17 cellular contexts compared by ENCODE assay signal in the genomic region with DNA sequence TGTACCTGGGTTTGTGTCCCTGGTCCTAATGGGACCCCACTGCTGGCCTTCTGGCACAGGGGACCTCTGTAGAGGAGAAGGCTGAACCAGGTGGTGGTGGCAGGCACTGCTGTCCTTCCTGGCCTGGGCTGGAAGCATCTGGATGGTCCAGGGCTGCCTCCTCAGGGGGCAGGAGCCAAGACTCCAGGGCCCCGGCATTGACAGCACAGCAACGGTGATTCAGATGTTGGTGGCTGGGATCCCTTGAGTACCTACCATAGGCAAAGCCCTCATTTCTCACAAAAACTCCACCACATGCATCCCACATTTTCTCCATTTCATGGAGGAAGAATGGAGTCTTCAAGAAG. TPM values are rescaled to one million over a fixed set of nuclear protein-coding genes. Genes with fewer than 3 reads are reported as not detected.
DNase-seq lines count a peak whose midpoint lies in the region; ATAC-seq and TF ChIP-seq lines count a peak whose summit lies in the region.
"Had no signal": no experiment of that assay in that cellular context is flagged by ENCODE, and none has a peak within 500 bp of the region (broad histone marks: within the 10 kb centered on the region; RNA-seq: fewer than 3 reads in every experiment).

No MANE protein-coding gene starts in this region.

- H3K4me2 ChIP-seq in BLaER1 treated with 17β-estradiol and CSF1 and Interleukin-3, amounts not matched to agents 10 nM and 100 nM: peak overlapping the region in 5 of 11 experiments; percentile 95 to 100 (median 99); a peak in 2 of 22 replicates
- peak overlapping the region; percentile 6; the same call in 1 of the 2 replicates for H3K4me2 ChIP-seq in DOHH2 (ENCODE audit: low read length)

- H3K36me3 ChIP-seq in BLaER1 treated with 17β-estradiol and CSF1 and Interleukin-3, amounts not matched to agents 10 nM and 100 nM: peaks cover 0 to 15% (median 8%) of the 10 kb centered on the region in 11 experiments; a peak in 15 of 22 replicates
- no peaks in the 10 kb centered on the region; the same call in 1 of the 2 replicates for H3K36me3 ChIP-seq in DOHH2 (ENCODE audit: control insufficient read depth, low read length)
- H3K36me3 ChIP-seq: adrenal gland, cardiac muscle cell, tibial artery had no signal

- no peaks in the 10 kb centered on the region for H3K9me2 ChIP-seq in DOHH2 (replicated peaks; ENCODE audit: control insufficient read depth, low read length)

- H3K27me3 ChIP-seq in BLaER1 treated with 17β-estradiol and CSF1 and Interleukin-3, amounts not matched to agents 10 nM and 100 nM: no peaks in the 10 kb centered on the region
- H3K27me3 ChIP-seq in DOHH2 (ENCODE audit: control insufficient read depth, low read length): no peaks in the 10 kb centered on the region
- H3K27me3 ChIP-seq: adrenal gland had no signal

- no peak overlapping the region for H3K4me3 ChIP-seq in BLaER1 treated with 17β-estradiol and CSF1 and Interleukin-3, amounts not matched to agents 10 nM and 100 nM
- H3K4me3 ChIP-seq in DOHH2 (ENCODE audit: low read length): no peak overlapping the region
- H3K4me3 ChIP-seq: adrenal gland, cardiac muscle cell, tibial artery had no signal

- H4K20me1 ChIP-seq in BLaER1 treated with 17β-estradiol and CSF1 and Interleukin-3, amounts not matched to agents 10 nM and 100 nM: peaks cover 8 to 24% (median 21%) of the 10 kb centered on the region in 11 experiments; a peak in 20 of 22 replicates
- no peaks in the 10 kb centered on the region for H4K20me1 ChIP-seq in DOHH2 (ENCODE audit: control insufficient read depth, insufficient read depth, low read depth, low read length)

- peaks cover 29 to 43% (median 40%) of the 10 kb centered on the region in 10 experiments for H3K4me1 ChIP-seq in BLaER1 treated with 17β-estradiol and CSF1 and Interleukin-3, amounts not matched to agents 10 nM and 100 nM
- H3K4me1 ChIP-seq in DOHH2 (ENCODE audit: control insufficient read depth, low read length): peaks cover 48% of the 10 kb centered on the region
- H3K4me1 ChIP-seq: adrenal gland, tibial artery had no signal

- peaks cover 5 to 18% (median 7%) of the 10 kb centered on the region in 11 experiments; a peak in 17 of 22 replicates for H3K9me3 ChIP-seq in BLaER1 treated with 17β-estradiol and CSF1 and Interleukin-3, amounts not matched to agents 10 nM and 100 nM (replicated peaks in 1 of 11)
- H3K9me3 ChIP-seq in DOHH2 (ENCODE audit: control insufficient read depth, insufficient read depth, low read length): no peaks in the 10 kb centered on the region
- H3K9me3 ChIP-seq: adrenal gland had no signal

- no peak for DNase-seq in naive thymus-derived CD8-positive, alpha-beta T cell
- no peak for DNase-seq in osteocyte (ENCODE audit: extremely low spot score, unreplicated experiment)
- DNase-seq in NCI-H2107 treated with DMSO at 0.1 percent for 48 hours (lab: John Stamatoyannopoulos, UW; ENCODE audit: unreplicated experiment): no peak
- DNase-seq in H4 (ENCODE audit: low spot score): no peak
- no peak for DNase-seq in activated CD4-positive, CD25-positive, alpha-beta regulatory T cell (lab: John Stamatoyannopoulos, UW)
- DNase-seq: adrenal gland, DMS153, midbrain, NCI-H1436, NCI-H345, Right ventricle myocardium superior had no signal

- H3K4me1 Mint-ChIP-seq in activated naive CD8-positive, alpha-beta T cell (ENCODE audit: low read depth): peaks cover 60% of the 10 kb centered on the region
- H3K4me1 Mint-ChIP-seq in naive thymus-derived CD8-positive, alpha-beta T cell: peaks cover 24 to 77% (median 53%) of the 10 kb centered on the region in 4 donors
- H3K4me1 Mint-ChIP-seq in osteocyte (ENCODE audit: unreplicated experiment): no peaks in the 10 kb centered on the region

- H3K4me3 Mint-ChIP-seq in activated naive CD8-positive, alpha-beta T cell: peak overlapping the region; percentile 30
- peak overlapping the region; percentile 40 to 87 (median 65) for H3K4me3 Mint-ChIP-seq in naive thymus-derived CD8-positive, alpha-beta T cell
- no peak overlapping the region for H3K4me3 Mint-ChIP-seq in osteocyte (ENCODE audit: unreplicated experiment)

- H3F3A ChIP-seq in DOHH2 (ENCODE audit: control insufficient read depth, insufficient read depth): peaks cover 3% of the 10 kb centered on the region; the same call in 1 of the 2 replicates

- TF ChIP-seq CTCF in DOHH2 (IDR thresholded peaks at IDR 0.05; ENCODE audit: low read depth, low read length, poor library complexity, severe bottlenecking) (no peak), osteocyte (IDR thresholded peaks at IDR 0.05) (no peak)

- H3K27me3 Mint-ChIP-seq in activated naive CD8-positive, alpha-beta T cell: no peaks in the 10 kb centered on the region
- no peaks in the 10 kb centered on the region for H3K27me3 Mint-ChIP-seq in naive thymus-derived CD8-positive, alpha-beta T cell
- H3K27me3 Mint-ChIP-seq in osteocyte (ENCODE audit: unreplicated experiment): no peaks in the 10 kb centered on the region

- POLR2A ChIA-PET in naive thymus-derived CD8-positive, alpha-beta T cell (lab: Charles Lee): interaction anchor here (0.9 to 11.9 kb wide), 8 partner anchors 10 to 135 kb away, joined by 3 to 261 read pairs (median 38); partner anchors contain the start of genes CARD19 and FGD3

- no peak overlapping the region for H3K9ac ChIP-seq in BLaER1 treated with 17β-estradiol and CSF1 and Interleukin-3, amounts not matched to agents 10 nM and 100 nM

- peak overlapping the region; percentile 89 for H3K27ac Mint-ChIP-seq in activated naive CD8-positive, alpha-beta T cell
- H3K27ac Mint-ChIP-seq in naive thymus-derived CD8-positive, alpha-beta T cell: peak overlapping the region; percentile 91 to 99 (median 98)
- H3K27ac Mint-ChIP-seq in osteocyte (ENCODE audit: unreplicated experiment): no peak overlapping the region

- peaks cover 8% of the 10 kb centered on the region for H3K36me3 Mint-ChIP-seq in activated naive CD8-positive, alpha-beta T cell
- peaks cover 5 to 21% (median 16%) of the 10 kb centered on the region in 3 donors for H3K36me3 Mint-ChIP-seq in naive thymus-derived CD8-positive, alpha-beta T cell
- H3K36me3 Mint-ChIP-seq in osteocyte (ENCODE audit: unreplicated experiment): no peaks in the 10 kb centered on the region

- peaks cover 24% of the 10 kb centered on the region for H3K79me2 ChIP-seq in DOHH2 (ENCODE audit: control insufficient read depth, low read length)

- ATAC-seq in naive thymus-derived CD8-positive, alpha-beta T cell: no peak
- ATAC-seq: HCT116 had no signal

- H3K27ac ChIP-seq in BLaER1 treated with 17β-estradiol and CSF1 and Interleukin-3, amounts not matched to agents 10 nM and 100 nM: peak overlapping the region in 8 of 11 experiments; percentile 9 to 95 (median 62); a peak in 8 of 22 replicates
- no peak overlapping the region for H3K27ac ChIP-seq in DOHH2 (ENCODE audit: low read depth, low read length)
- H3K27ac ChIP-seq: adrenal gland, cardiac muscle cell, tibial artery had no signal

- no peaks in the 10 kb centered on the region for H3K9me3 Mint-ChIP-seq in activated naive CD8-positive, alpha-beta T cell (ENCODE audit: low read depth)
- peaks cover 0 to 4% (median 0%) of the 10 kb centered on the region in 9 donors for H3K9me3 Mint-ChIP-seq in naive thymus-derived CD8-positive, alpha-beta T cell
- H3K9me3 Mint-ChIP-seq in osteocyte (ENCODE audit: unreplicated experiment): no peaks in the 10 kb centered on the region

RNA-seq across cellular contexts. Expression of gene FGD3, which starts 15.0 kb away (rescaled TPM):
- total RNA-seq in naive thymus-derived CD8-positive, alpha-beta T cell: 100 to 1,000 TPM; 329 to 330 TPM
- polyA plus RNA-seq in naive thymus-derived CD8-positive, alpha-beta T cell: 100 to 1,000 TPM in 2 of 3 donors, 10 to 100 TPM in 1; 64.2 to 161 (median 103) TPM
- not detected in 2 replicates for total RNA-seq in osteocyte
- not detected in 2 replicates for total RNA-seq in H4 (2014; rRNA removed; shearing (Covaris generic))
- polyA plus RNA-seq: cardiac muscle cell had no signal

Comparison
In these comparisons a context has a peak if more than half of its experiments do, and no peak if none do; other contexts are left out.
1. RNA of gene FGD3, which starts 15.0 kb away (total RNA-seq): 329 to 330 TPM in naive thymus-derived CD8-positive, alpha-beta T cell; not detected in osteocyte and not detected in H4; every median in the first group is over 100 times any median in the second.